Comparison of ENCODE assay signal across 2 cellular contexts in genomic region chr4:1249148-1249730, GRCh38.
TF ChIP-seq lines count a peak whose summit lies in the region.

No MANE protein-coding gene starts in this region.

TF ChIP-seq in HEK293T, 16 proteins besides CTCF, POLR2A, EP300 and RAD21 (continued from another document):
- TF ChIP-seq L3MBTL2 (conservative IDR thresholded peaks at IDR 0.05) (peak; percentile 40; the same call in 1 of the 2 replicates), TARDBP (IDR thresholded peaks at IDR 0.05) (no peak)

TF ChIP-seq in K562, 482 proteins besides CTCF, POLR2A, EP300 and RAD21 (continued from another document and continues in another):
- TF ChIP-seq IRF9 (tag; IDR thresholded peaks at IDR 0.05): no peak
- no peak for TF ChIP-seq ARID4B (CRISPR knock-in tag; IDR thresholded peaks at IDR 0.05)
- no peak for TF ChIP-seq MCM2 (IDR thresholded peaks at IDR 0.05; ENCODE audit: low read depth)
- no peak for TF ChIP-seq ZNF668 (CRISPR knock-in tag; IDR thresholded peaks at IDR 0.05)
- no peak for TF ChIP-seq SRF (CRISPR knock-in tag; IDR thresholded peaks at IDR 0.05)
- no peak for TF ChIP-seq NR2C2 (CRISPR knock-in tag; IDR thresholded peaks at IDR 0.05)
- TF ChIP-seq NR2C2 (tag; IDR thresholded peaks at IDR 0.05): no peak
- no peak for TF ChIP-seq BRD4 (IDR thresholded peaks at IDR 0.05)
- no peak for TF ChIP-seq CTCFL (IDR thresholded peaks at IDR 0.05; ENCODE audit: borderline replicate concordance, insufficient read depth, low read depth, low read length, poor library complexity, severe bottlenecking)
- TF ChIP-seq ASH1L (IDR thresholded peaks at IDR 0.05; ENCODE audit: borderline replicate concordance, low read depth, partially characterized antibody): no peak
- no peak for TF ChIP-seq ZNF644 (tag; IDR thresholded peaks at IDR 0.05; ENCODE audit: low read depth)
- peak; percentile 88 for TF ChIP-seq SMAD4 (CRISPR knock-in tag; conservative IDR thresholded peaks at IDR 0.05)
- TF ChIP-seq ZNF239 (CRISPR knock-in tag; IDR thresholded peaks at IDR 0.05): no peak
- TF ChIP-seq MAFK (IDR thresholded peaks at IDR 0.05; ENCODE audit: low read length): no peak
- no peak for TF ChIP-seq FUS (optimal IDR thresholded peaks at IDR 0.05; ENCODE audit: low read depth, low read length)
- TF ChIP-seq PHB (CRISPR knock-in tag; IDR thresholded peaks at IDR 0.05): no peak
- TF ChIP-seq MIER1 (IDR thresholded peaks at IDR 0.05; ENCODE audit: low read depth): no peak
- TF ChIP-seq, protein P1, sequence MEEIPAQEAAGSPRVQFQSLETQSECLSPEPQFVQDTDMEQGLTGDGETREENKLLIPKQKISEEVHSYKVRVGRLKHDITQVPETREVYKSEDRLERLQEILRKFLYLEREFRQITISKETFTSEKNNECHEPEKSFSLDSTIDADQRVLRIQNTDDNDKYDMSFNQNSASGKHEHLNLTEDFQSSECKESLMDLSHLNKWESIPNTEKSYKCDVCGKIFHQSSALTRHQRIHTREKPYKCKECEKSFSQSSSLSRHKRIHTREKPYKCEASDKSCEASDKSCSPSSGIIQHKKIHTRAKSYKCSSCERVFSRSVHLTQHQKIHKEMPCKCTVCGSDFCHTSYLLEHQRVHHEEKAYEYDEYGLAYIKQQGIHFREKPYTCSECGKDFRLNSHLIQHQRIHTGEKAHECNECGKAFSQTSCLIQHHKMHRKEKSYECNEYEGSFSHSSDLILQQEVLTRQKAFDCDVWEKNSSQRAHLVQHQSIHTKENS (CRISPR knock-in tag; IDR thresholded peaks at IDR 0.05): no peak
- TF ChIP-seq, protein P2, sequence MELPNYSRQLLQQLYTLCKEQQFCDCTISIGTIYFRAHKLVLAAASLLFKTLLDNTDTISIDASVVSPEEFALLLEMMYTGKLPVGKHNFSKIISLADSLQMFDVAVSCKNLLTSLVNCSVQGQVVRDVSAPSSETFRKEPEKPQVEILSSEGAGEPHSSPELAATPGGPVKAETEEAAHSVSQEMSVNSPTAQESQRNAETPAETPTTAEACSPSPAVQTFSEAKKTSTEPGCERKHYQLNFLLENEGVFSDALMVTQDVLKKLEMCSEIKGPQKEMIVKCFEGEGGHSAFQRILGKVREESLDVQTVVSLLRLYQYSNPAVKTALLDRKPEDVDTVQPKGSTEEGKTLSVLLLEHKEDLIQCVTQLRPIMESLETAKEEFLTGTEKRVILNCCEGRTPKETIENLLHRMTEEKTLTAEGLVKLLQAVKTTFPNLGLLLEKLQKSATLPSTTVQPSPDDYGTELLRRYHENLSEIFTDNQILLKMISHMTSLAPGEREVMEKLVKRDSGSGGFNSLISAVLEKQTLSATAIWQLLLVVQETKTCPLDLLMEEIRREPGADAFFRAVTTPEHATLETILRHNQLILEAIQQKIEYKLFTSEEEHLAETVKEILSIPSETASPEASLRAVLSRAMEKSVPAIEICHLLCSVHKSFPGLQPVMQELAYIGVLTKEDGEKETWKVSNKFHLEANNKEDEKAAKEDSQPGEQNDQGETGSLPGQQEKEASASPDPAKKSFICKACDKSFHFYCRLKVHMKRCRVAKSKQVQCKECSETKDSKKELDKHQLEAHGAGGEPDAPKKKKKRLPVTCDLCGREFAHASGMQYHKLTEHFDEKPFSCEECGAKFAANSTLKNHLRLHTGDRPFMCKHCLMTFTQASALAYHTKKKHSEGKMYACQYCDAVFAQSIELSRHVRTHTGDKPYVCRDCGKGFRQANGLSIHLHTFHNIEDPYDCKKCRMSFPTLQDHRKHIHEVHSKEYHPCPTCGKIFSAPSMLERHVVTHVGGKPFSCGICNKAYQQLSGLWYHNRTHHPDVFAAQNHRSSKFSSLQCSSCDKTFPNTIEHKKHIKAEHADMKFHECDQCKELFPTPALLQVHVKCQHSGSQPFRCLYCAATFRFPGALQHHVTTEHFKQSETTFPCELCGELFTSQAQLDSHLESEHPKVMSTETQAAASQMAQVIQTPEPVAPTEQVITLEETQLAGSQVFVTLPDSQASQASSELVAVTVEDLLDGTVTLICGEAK (IDR thresholded peaks at IDR 0.05): no peak
- TF ChIP-seq, protein P2 (CRISPR knock-in tag; IDR thresholded peaks at IDR 0.05): no peak
- no peak for TF ChIP-seq ETV6 (IDR thresholded peaks at IDR 0.05; ENCODE audit: borderline replicate concordance in 1 of 2, low read depth in 2 of 2, low read length in 1 of 2)
- no peak for TF ChIP-seq ETV6 (CRISPR knock-in tag; IDR thresholded peaks at IDR 0.05; ENCODE audit: borderline replicate concordance)
- TF ChIP-seq CREB3L1 (IDR thresholded peaks at IDR 0.05; ENCODE audit: borderline replicate concordance, low read depth): peak; percentile 91
- TF ChIP-seq CHD4 (IDR thresholded peaks at IDR 0.05; ENCODE audit: insufficient read depth, insufficient replicate concordance, low read depth, low read length, poor library complexity, severe bottlenecking): no peak
- no peak for TF ChIP-seq SPI1 (IDR thresholded peaks at IDR 0.05; ENCODE audit: borderline replicate concordance, low read depth, low read length)
- TF ChIP-seq JUND (IDR thresholded peaks at IDR 0.05; ENCODE audit: borderline replicate concordance, low read depth, low read length): no peak
- TF ChIP-seq JUND (tag; IDR thresholded peaks at IDR 0.05; ENCODE audit: borderline replicate concordance, low read depth, low read length): no peak
- TF ChIP-seq NCOA6 (IDR thresholded peaks at IDR 0.05): no peak
- no peak for TF ChIP-seq TCFL5 (CRISPR knock-in tag; conservative IDR thresholded peaks at IDR 0.05)
- TF ChIP-seq ZNF3 (CRISPR knock-in tag; IDR thresholded peaks at IDR 0.05): no peak
- TF ChIP-seq HOXB6 (CRISPR knock-in tag; IDR thresholded peaks at IDR 0.05; ENCODE audit: borderline replicate concordance): no peak
- TF ChIP-seq E2F3 (CRISPR knock-in tag; IDR thresholded peaks at IDR 0.05): peak; percentile 74
- no peak for TF ChIP-seq ZNF217 (CRISPR knock-in tag; IDR thresholded peaks at IDR 0.05)
- no peak for TF ChIP-seq SNRNP70 (optimal IDR thresholded peaks at IDR 0.05; ENCODE audit: low read depth, low read length)
- no peak for TF ChIP-seq ZNF445 (CRISPR knock-in tag; IDR thresholded peaks at IDR 0.05; ENCODE audit: low read depth)
- TF ChIP-seq CBX1 (IDR thresholded peaks at IDR 0.05; ENCODE audit: low read depth): peak; percentile 0; the same call in 1 of the 2 replicates
- no peak for TF ChIP-seq ZNF444 (CRISPR knock-in tag; IDR thresholded peaks at IDR 0.05)
- no peak for TF ChIP-seq BCOR (IDR thresholded peaks at IDR 0.05)
- no peak for TF ChIP-seq KDM4B (IDR thresholded peaks at IDR 0.05; ENCODE audit: borderline replicate concordance in 2 of 2, low read depth in 1 of 2)
- peak; percentile 79; the same call in 1 of the 2 replicates for TF ChIP-seq PHF8 (IDR thresholded peaks at IDR 0.05; ENCODE audit: borderline replicate concordance, low read length)
- no peak for TF ChIP-seq NR2C1 (IDR thresholded peaks at IDR 0.05)
- TF ChIP-seq NR2C1 (tag; IDR thresholded peaks at IDR 0.05): no peak
- peak; percentile 73 for TF ChIP-seq FIP1L1 (IDR thresholded peaks at IDR 0.05; ENCODE audit: low read depth, low read length, poor library complexity, severe bottlenecking)
- no peak; the same call in 1 of the 2 replicates for TF ChIP-seq GATAD2B (IDR thresholded peaks at IDR 0.05; ENCODE audit: borderline replicate concordance)
- TF ChIP-seq WHSC1 (IDR thresholded peaks at IDR 0.05; ENCODE audit: low read length): no peak
- no peak for TF ChIP-seq ZNF740 (CRISPR knock-in tag; IDR thresholded peaks at IDR 0.05)
- no peak for TF ChIP-seq ZNF740 (tag; IDR thresholded peaks at IDR 0.05)
- no peak for TF ChIP-seq ZNF197 (CRISPR knock-in tag; IDR thresholded peaks at IDR 0.05; ENCODE audit: low read depth)
- TF ChIP-seq MED1 (CRISPR knock-in tag; IDR thresholded peaks at IDR 0.05; ENCODE audit: borderline replicate concordance): no peak
